7 cellular contexts compared by ENCODE assay signal in the genomic region with DNA sequence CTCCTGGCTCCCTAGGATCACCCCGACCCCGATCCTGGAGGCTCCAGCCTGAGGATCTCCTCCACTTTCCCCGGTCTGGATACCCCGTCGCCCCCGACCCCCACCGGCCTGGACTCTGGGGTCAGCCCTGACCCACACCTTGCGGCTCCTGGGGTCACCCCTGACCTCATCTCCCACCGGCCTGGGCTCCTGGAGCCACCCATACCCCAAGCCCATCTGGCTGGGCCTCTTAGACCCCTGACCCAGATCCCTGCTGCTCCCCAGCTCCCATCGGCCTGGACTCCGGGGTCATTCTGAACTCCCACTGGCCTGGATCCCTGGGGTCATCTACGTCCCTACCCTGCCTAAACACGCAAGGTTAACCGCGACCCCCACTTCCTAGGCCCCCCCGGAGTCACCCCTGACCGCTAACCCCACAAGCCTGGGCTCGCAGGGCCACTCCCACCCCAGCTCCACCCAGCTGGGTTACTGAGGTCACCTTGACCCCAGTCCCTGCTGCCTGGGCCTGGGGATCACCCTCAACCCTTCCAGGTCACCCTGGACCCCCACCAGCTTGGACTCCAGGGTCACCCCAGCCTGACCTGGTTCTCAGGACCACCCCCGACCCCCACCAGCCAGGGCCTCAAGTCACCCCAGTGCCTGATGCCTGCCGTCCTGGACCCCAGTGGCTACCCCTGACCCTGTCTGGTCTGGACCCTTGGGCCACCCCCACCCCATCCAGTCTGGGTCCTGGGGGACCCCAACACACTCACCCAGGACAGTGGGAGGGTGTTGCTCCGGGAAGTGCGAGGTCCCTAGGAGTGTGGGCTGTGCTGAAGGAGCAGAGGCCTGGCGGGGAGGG. TPM values are rescaled to one million over a fixed set of nuclear protein-coding genes. Genes with fewer than 3 reads are reported as not detected.
DNase-seq lines count a peak whose midpoint lies in the region; ATAC-seq lines count a peak whose summit lies in the region.

No MANE protein-coding gene starts in this region.

- no peak overlapping the region for H2AFZ ChIP-seq in neuron (ENCODE audit: low read depth, low read length)

- peaks cover 0 to 2% of the 10 kb centered on the region in 2 donors for H3K4me1 ChIP-seq in esophagus (ENCODE audit: control insufficient read depth in 2 of 2, insufficient read depth in 2 of 2, low read length in 1 of 2)
- peaks cover 22% of the 10 kb centered on the region for H3K4me1 ChIP-seq in neuron (ENCODE audit: insufficient read depth, low read length)

- ATAC-seq in GM21381 (IDR thresholded peaks at IDR 0.05; ENCODE audit: unreplicated experiment) (no peak), HG02571 (IDR thresholded peaks at IDR 0.05; ENCODE audit: unreplicated experiment) (no peak)

- no peaks in the 10 kb centered on the region for H3K9me3 Mint-ChIP-seq in activated CD4-positive, alpha-beta memory T cell treated with anti-CD3 and anti-CD28 coated beads, Interleukin-2, amount 10 ng/mL, durations not matched to agents 7 days and 5 days

- no peaks in the 10 kb centered on the region for H3K36me3 ChIP-seq in esophagus (ENCODE audit: control insufficient read depth in 2 of 2, insufficient read depth in 2 of 2, low read length in 1 of 2)
- peaks cover 2% of the 10 kb centered on the region for H3K36me3 ChIP-seq in neuron (ENCODE audit: insufficient read depth, low read length)

- peak overlapping the region; percentile 98 for H3K4me3 Mint-ChIP-seq in activated CD4-positive, alpha-beta memory T cell treated with anti-CD3 and anti-CD28 coated beads, Interleukin-2, amount 10 ng/mL, durations not matched to agents 7 days and 5 days

- peaks cover 15% of the 10 kb centered on the region for H3K36me3 Mint-ChIP-seq in activated CD4-positive, alpha-beta memory T cell treated with anti-CD3 and anti-CD28 coated beads, Interleukin-2, amount 10 ng/mL, durations not matched to agents 7 days and 5 days (ENCODE audit: low read depth)

- no peaks in the 10 kb centered on the region for H3K9me3 ChIP-seq in esophagus (ENCODE audit: control insufficient read depth in 2 of 2, insufficient read depth in 1 of 2, low read depth in 1 of 2, low read length in 1 of 2)
- no peaks in the 10 kb centered on the region for H3K9me3 ChIP-seq in neuron (ENCODE audit: low read length)

- POLR2A ChIA-PET in activated CD4-positive, alpha-beta memory T cell treated with anti-CD3 and anti-CD28 coated beads, Interleukin-2, amount 10 ng/mL, durations not matched to agents 7 days and 5 days (lab: Charles Lee), result interaction anchor here (2.1 to 6.6 kb wide), 3 partner anchors 41 to 92 kb away, joined by 23 to 153 read pairs (median 25); partner anchors contain the start of gene AP5Z1

- H3K4me1 Mint-ChIP-seq in activated CD4-positive, alpha-beta memory T cell treated with anti-CD3 and anti-CD28 coated beads, Interleukin-2, amount 10 ng/mL, durations not matched to agents 7 days and 5 days, result peaks cover 26% of the 10 kb centered on the region

- H3K4me3 ChIP-seq in esophagus (ENCODE audit: low read depth in 1 of 2, low read length in 2 of 2) (peak overlapping the region; percentile 80 to 100), neuron (ENCODE audit: low read length) (peak overlapping the region; percentile 96)

- DNase-seq in HK-2 (ENCODE audit: unreplicated experiment) (peak; percentile 24), GDM1 (lab: John Stamatoyannopoulos, UW) (no peak)
- peak; percentile 26 for DNase-seq in activated CD4-positive, alpha-beta memory T cell treated with anti-CD3 and anti-CD28 coated beads, Interleukin-2, amount 10 ng/mL, durations not matched to agents 7 days and 5 days

- H3K27me3 Mint-ChIP-seq in activated CD4-positive, alpha-beta memory T cell treated with anti-CD3 and anti-CD28 coated beads, Interleukin-2, amount 10 ng/mL, durations not matched to agents 7 days and 5 days, result no peaks in the 10 kb centered on the region

- WGBS in esophagus, 2 donors, result 2 to 3% methylated on average over 23 of the region's 23 CpGs

- H3K27me3 ChIP-seq in esophagus (ENCODE audit: control insufficient read depth in 1 of 2, insufficient read depth in 2 of 2, low read length in 2 of 2), result no peaks in the 10 kb centered on the region
- H3K27me3 ChIP-seq in neuron (ENCODE audit: insufficient read depth, low read length), result no peaks in the 10 kb centered on the region

- H3K27ac Mint-ChIP-seq in activated CD4-positive, alpha-beta memory T cell treated with anti-CD3 and anti-CD28 coated beads, Interleukin-2, amount 10 ng/mL, durations not matched to agents 7 days and 5 days, result peak overlapping the region; percentile 99

- CTCF ChIA-PET in activated CD4-positive, alpha-beta memory T cell treated with anti-CD3 and anti-CD28 coated beads, Interleukin-2, amount 10 ng/mL, durations not matched to agents 7 days and 5 days (lab: Charles Lee), result interaction anchor here (0.5 to 3.3 kb wide), 3 partner anchors 21 to 61 kb away, joined by 3 to 35 read pairs (median 3); no protein-coding TSS in a partner anchor

- peak overlapping the region; percentile 89 to 98 for H3K27ac ChIP-seq in esophagus (ENCODE audit: low read depth in 2 of 2, low read length in 1 of 2)

RNA-seq across cellular contexts. Expression of gene FOXK1, which starts 1.2 kb away (rescaled TPM):
- total RNA-seq in activated CD4-positive, alpha-beta memory T cell treated with anti-CD3 and anti-CD28 coated beads, Interleukin-2, amount 10 ng/mL, durations not matched to agents 7 days and 5 days, result 10 to 100 TPM; 32.7 to 33.2 TPM
- polyA plus RNA-seq in esophagus, result 1 to 10 TPM; 3.9 to 7.1 TPM
